In the genomic region with DNA sequence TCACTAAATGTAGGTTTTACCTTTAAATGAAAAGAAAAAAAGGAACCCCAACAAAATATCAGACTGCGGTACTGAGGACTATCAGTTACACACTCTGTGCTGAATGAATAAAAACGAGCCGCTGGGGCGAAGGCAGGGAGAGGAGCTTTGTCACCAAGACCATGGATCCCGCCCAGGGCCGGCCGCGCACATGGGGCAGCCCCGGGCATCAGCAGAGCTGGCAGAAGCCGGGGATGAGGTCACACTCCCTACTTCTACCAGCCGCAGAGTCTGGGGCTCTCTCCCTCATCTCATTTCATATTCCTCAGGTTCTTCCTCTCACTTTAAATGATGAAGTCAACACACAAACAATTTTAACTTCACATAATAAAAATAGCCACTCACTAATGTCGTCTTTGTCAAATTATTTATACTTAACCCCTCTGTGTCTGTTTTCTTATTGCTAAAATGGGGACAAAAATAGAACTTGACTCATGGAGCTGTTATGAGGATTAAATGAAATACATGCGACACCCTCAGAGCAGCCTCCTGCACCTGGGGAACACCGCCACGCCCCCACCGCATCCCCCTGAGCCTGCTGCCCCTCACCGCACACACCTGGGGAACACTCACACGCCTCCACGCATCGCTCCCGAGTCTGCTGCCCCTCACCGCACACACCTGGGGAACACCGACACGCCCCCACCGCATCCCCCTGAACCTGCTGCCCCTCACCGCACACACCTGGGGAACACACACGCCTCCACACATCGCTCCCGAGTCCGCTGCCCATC, we compare ENCODE assay signal across 1 cellular context.
TF ChIP-seq lines count a peak whose summit lies in the region.

No MANE protein-coding gene starts in this region.

TF ChIP-seq in HEK293, 187 proteins besides CTCF, POLR2A, EP300 and RAD21 (continued from another document):
- TF ChIP-seq, protein P1, sequence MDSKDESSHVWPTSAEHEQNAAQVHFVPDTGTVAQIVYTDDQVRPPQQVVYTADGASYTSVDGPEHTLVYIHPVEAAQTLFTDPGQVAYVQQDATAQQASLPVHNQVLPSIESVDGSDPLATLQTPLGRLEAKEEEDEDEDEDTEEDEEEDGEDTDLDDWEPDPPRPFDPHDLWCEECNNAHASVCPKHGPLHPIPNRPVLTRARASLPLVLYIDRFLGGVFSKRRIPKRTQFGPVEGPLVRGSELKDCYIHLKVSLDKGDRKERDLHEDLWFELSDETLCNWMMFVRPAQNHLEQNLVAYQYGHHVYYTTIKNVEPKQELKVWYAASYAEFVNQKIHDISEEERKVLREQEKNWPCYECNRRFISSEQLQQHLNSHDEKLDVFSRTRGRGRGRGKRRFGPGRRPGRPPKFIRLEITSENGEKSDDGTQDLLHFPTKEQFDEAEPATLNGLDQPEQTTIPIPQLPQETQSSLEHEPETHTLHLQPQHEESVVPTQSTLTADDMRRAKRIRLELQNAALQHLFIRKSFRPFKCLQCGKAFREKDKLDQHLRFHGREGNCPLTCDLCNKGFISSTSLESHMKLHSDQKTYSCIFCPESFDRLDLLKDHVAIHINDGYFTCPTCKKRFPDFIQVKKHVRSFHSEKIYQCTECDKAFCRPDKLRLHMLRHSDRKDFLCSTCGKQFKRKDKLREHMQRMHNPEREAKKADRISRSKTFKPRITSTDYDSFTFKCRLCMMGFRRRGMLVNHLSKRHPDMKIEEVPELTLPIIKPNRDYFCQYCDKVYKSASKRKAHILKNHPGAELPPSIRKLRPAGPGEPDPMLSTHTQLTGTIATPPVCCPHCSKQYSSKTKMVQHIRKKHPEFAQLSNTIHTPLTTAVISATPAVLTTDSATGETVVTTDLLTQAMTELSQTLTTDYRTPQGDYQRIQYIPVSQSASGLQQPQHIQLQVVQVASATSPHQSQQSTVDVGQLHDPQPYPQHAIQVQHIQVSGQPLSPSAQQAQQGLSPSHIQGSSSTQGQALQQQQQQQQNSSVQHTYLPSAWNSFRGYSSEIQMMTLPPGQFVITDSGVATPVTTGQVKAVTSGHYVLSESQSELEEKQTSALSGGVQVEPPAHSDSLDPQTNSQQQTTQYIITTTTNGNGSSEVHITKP (tag by site-specific recombination; IDR thresholded peaks at IDR 0.05): 0 out of 2 replicates have a peak, but pooled peaks have one; percentile 10
- 0 out of 2 replicates have a peak, but pooled peaks have one; percentile 62 for TF ChIP-seq ZNF660 (tag by site-specific recombination; IDR thresholded peaks at IDR 0.05)
- peak; percentile 34; the same call in 1 of the 2 replicates for TF ChIP-seq EGR2 (tag by site-specific recombination; IDR thresholded peaks at IDR 0.05; ENCODE audit: low read depth)
- TF ChIP-seq ZBTB48 (tag by site-specific recombination; IDR thresholded peaks at IDR 0.05): 0 out of 2 replicates have a peak, but pooled peaks have one; percentile 38
- peak; percentile 91 for TF ChIP-seq ZBTB20 (tag by site-specific recombination; IDR thresholded peaks at IDR 0.05)
- peak; percentile 32 for TF ChIP-seq ZFHX2 (tag by site-specific recombination; conservative IDR thresholded peaks at IDR 0.05)
- TF ChIP-seq, protein P2, sequence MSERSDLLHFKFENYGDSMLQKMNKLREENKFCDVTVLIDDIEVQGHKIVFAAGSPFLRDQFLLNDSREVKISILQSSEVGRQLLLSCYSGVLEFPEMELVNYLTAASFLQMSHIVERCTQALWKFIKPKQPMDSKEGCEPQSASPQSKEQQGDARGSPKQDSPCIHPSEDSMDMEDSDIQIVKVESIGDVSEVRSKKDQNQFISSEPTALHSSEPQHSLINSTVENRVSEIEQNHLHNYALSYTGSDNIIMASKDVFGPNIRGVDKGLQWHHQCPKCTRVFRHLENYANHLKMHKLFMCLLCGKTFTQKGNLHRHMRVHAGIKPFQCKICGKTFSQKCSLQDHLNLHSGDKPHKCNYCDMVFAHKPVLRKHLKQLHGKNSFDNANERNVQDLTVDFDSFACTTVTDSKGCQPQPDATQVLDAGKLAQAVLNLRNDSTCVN (tag by site-specific recombination; optimal IDR thresholded peaks at IDR 0.05): peak; percentile 20
